In genomic region chr6:170072246-170072645, GRCh38 we compare ENCODE assay signal across 31 cellular contexts.
"Had no signal": no experiment of that assay in that cellular context is flagged by ENCODE, and none has a peak within 500 bp of the region (broad histone marks: within the 10 kb centered on the region; RNA-seq: fewer than 3 reads in every experiment).

No MANE protein-coding gene starts in this region.

- H3K9me3 ChIP-seq: adrenal gland, body of pancreas, Peyer's patch had no signal

- H3K4me3 Mint-ChIP-seq: activated B cell treated with CpG ODN at 0.5 μM for 24 hours; activated CD4-positive, alpha-beta T cell treated with anti-CD3 and anti-CD28 coated beads, Interleukin-2, amount 10 ng/mL, durations not matched to agents 24 days and 14 days; activated CD8-positive, alpha-beta T cell treated with anti-CD3 and anti-CD28 coated beads for 36 hours; activated T-cell treated with anti-CD3 and anti-CD28 coated beads, Interleukin-2, amount 50 U/mL, for 72 hours; activated T-helper 17 cell treated with anti-CD3 and anti-CD28 coated beads, Interleukin-2, amount 50 U/mL, for 72 hours had no signal

- H3K27ac ChIP-seq: adrenal gland, body of pancreas, breast epithelium, Peyer's patch, VCaP had no signal

- DNase-seq: activated B cell treated with CpG ODN at 0.5 μM for 24 hours; activated CD4-positive, alpha-beta T cell treated with anti-CD3 and anti-CD28 coated beads, Interleukin-2, amount 10 ng/mL, durations not matched to agents 24 days and 14 days; activated CD4-positive, alpha-beta T cell treated with anti-CD3 and anti-CD28 coated beads, Interleukin-2, amount 50 U/mL, for 4 hours; activated CD8-positive, alpha-beta T cell treated with anti-CD3 and anti-CD28 coated beads for 36 hours; activated effector memory CD4-positive, alpha-beta T cell treated with anti-CD3 and anti-CD28 coated beads, Interleukin-2, amount 50 U/mL, for 16 hours; activated naive CD4-positive, alpha-beta T cell; activated T-cell treated with anti-CD3 and anti-CD28 coated beads, Interleukin-2, amount 50 U/mL, for 1 hour; activated T-cell treated with anti-CD3 and anti-CD28 coated beads, Interleukin-2, amount 50 U/mL, for 72 hours; body of pancreas; central memory CD4-positive, alpha-beta T cell; NCI-H1105; NCI-H1417 treated with DMSO at 0.1 percent for 48 hours; NCI-H187 treated with DMSO at 0.1 percent for 48 hours; NCI-H2081; NCI-H226; NCI-H524 treated with DMSO at 0.1 percent for 48 hours; NK-92 treated with Interleukin-12 subunit alpha and Interleukin-12 subunit beta, amount 100 ng/mL, for 24 hours; PC-3; Peyer's patch; RPMI8226; SIG-M5; SW 1271; T-helper 1 cell; T-helper 2 cell; T-helper 9 cell had no signal

- H3K4me1 ChIP-seq: adrenal gland, body of pancreas, breast epithelium, Peyer's patch had no signal

- ATAC-seq: activated CD8-positive, alpha-beta T cell treated with anti-CD3 and anti-CD28 coated beads for 36 hours; activated naive CD4-positive, alpha-beta T cell treated with anti-CD3 and anti-CD28 coated beads, Interleukin-2, amount 50 U/mL, for 72 hours; activated T-cell treated with anti-CD3 and anti-CD28 coated beads, Interleukin-2, amount 50 U/mL, for 72 hours; activated T-helper 17 cell treated with anti-CD3 and anti-CD28 coated beads, Interleukin-2, amount 50 U/mL, for 72 hours; body of pancreas; K562; PC-3 had no signal

- H3K27ac Mint-ChIP-seq: activated B cell treated with CpG ODN at 0.5 μM for 24 hours; activated CD4-positive, alpha-beta T cell treated with anti-CD3 and anti-CD28 coated beads, Interleukin-2, amount 10 ng/mL, durations not matched to agents 24 days and 14 days; activated CD8-positive, alpha-beta T cell treated with anti-CD3 and anti-CD28 coated beads for 36 hours; activated naive CD4-positive, alpha-beta T cell treated with anti-CD3 and anti-CD28 coated beads, Interleukin-2, amount 50 U/mL, for 72 hours; activated T-cell treated with anti-CD3 and anti-CD28 coated beads, Interleukin-2, amount 50 U/mL, for 72 hours; activated T-helper 17 cell treated with anti-CD3 and anti-CD28 coated beads, Interleukin-2, amount 50 U/mL, for 72 hours had no signal

- H3K4me1 Mint-ChIP-seq: activated B cell treated with CpG ODN at 0.5 μM for 24 hours; activated CD4-positive, alpha-beta T cell treated with anti-CD3 and anti-CD28 coated beads, Interleukin-2, amount 10 ng/mL, durations not matched to agents 24 days and 14 days had no signal

- H3K27me3 ChIP-seq: adrenal gland, body of pancreas, breast epithelium, Peyer's patch had no signal

- H3K4me3 ChIP-seq: adrenal gland, body of pancreas, breast epithelium, K562, Peyer's patch had no signal

- H3K36me3 ChIP-seq: adrenal gland, breast epithelium, Peyer's patch had no signal
